ENCODE assay signal across 20 cellular contexts in the genomic region with DNA sequence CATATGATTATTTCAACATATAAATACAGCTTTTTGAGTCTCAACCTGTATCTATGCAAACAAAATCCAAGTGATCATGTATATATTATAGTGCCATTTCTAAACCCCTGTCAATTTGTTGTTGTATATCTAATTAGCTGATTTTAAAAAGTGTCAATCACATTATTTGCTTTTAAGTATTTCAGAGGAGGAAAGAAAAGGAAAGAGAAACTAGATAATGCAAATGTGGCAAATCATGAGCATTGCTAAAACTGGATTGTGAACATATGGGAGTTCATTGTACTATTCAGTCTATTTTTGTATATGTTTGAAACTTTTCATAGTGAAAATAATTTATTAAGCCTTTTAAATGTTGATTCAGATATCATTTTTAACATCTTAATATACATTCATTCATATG.
A peak's percentile ranks its signal among the peaks of the same experiment; 100 is the strongest.
DNase-seq lines count a peak whose midpoint lies in the region; ATAC-seq, FAIRE-seq and TF ChIP-seq lines count a peak whose summit lies in the region.
"Had no signal": no experiment of that assay in that cellular context is flagged by ENCODE, and none has a peak within 500 bp of the region (broad histone marks: within the 10 kb centered on the region; RNA-seq: fewer than 3 reads in every experiment).

No MANE protein-coding gene starts in this region.

- H3K4me2 ChIP-seq in Karpas-422 (ENCODE audit: low read depth, low read length, poor library complexity, severe bottlenecking), result no peak overlapping the region

- DNase-seq in GM12891 (ENCODE audit: insufficient read length, low spot score) (no peak), Karpas-422 (peak; percentile 55), islet precursor cell (no peak), GM10248 (ENCODE audit: extremely low spot score) (no peak)
- DNase-seq in stimulated activated CD4-positive, alpha-beta T cell treated with anti-CD3 and anti-CD28 coated beads, Interleukin-2, amount 100 ng/mL, for 24 hours, result no peak
- DNase-seq: Calu3; CD4-positive, alpha-beta memory T cell; DMS53; MV-4-11; NCI-H1436; NCI-H2029 treated with DMSO at 0.1 percent for 48 hours; NCI-H2171 treated with DMSO at 0.1 percent for 48 hours; NCI-H446 treated with DMSO at 0.1 percent for 48 hours; T-helper 2 cell had no signal

- ATAC-seq in GM18868 (IDR thresholded peaks at IDR 0.05; ENCODE audit: unreplicated experiment) (peak; percentile 75), HG02852 (IDR thresholded peaks at IDR 0.05; ENCODE audit: unreplicated experiment) (peak; percentile 59), GM21737 (IDR thresholded peaks at IDR 0.05; ENCODE audit: unreplicated experiment) (no peak)

- no peak overlapping the region for H3K9ac ChIP-seq in Karpas-422 (ENCODE audit: low read length)

- no peak overlapping the region for H3K4me3 ChIP-seq in Karpas-422 (ENCODE audit: low read length)
- H3K4me3 ChIP-seq: HAP-1, SJSA1 had no signal

- peaks cover 8% of the 10 kb centered on the region; the same call in 1 of the 2 replicates for H3K9me3 ChIP-seq in Karpas-422 (ENCODE audit: low read length)
- H3K9me3 ChIP-seq: HAP-1, SJSA1 had no signal

- CTCF ChIA-PET in GM10248 (lab: Yijun Ruan, JAX), result no interaction called here

- H3K27me3 ChIP-seq in Karpas-422 (ENCODE audit: low read length), result no peaks in the 10 kb centered on the region
- H3K27me3 ChIP-seq: SJSA1 had no signal

- H3K27ac ChIP-seq in Karpas-422 (ENCODE audit: low read length), result peak overlapping the region; percentile 46; the same call in 1 of the 2 replicates
- H3K27ac ChIP-seq: 22Rv1, SJSA1 had no signal

- POLR2A ChIA-PET in GM10248 (lab: Yijun Ruan, JAX), result no interaction called here

- no peak for TF ChIP-seq POLR2A in GM12891 (IDR thresholded peaks at IDR 0.05; ENCODE audit: low read depth, low read length)

- no peaks in the 10 kb centered on the region for H4K20me1 ChIP-seq in Karpas-422 (ENCODE audit: insufficient read depth, low read depth, low read length)

- peaks cover 13% of the 10 kb centered on the region for H3K4me1 ChIP-seq in Karpas-422 (ENCODE audit: low read length)
- H3K4me1 ChIP-seq: HAP-1, SJSA1 had no signal

- FAIRE-seq in GM12891 (lab: Jason Lieb, UNC), result no peak

- H2AFZ ChIP-seq in Karpas-422 (ENCODE audit: low read length), result no peak overlapping the region

- no peak for TF ChIP-seq CTCF in GM10248 (IDR thresholded peaks at IDR 0.05; ENCODE audit: control extremely low read depth, extremely low read depth, low read depth, missing control alignments)

- H3K36me3 ChIP-seq in Karpas-422 (ENCODE audit: insufficient read depth, low read length), result no peaks in the 10 kb centered on the region
- H3K36me3 ChIP-seq: HAP-1, SJSA1 had no signal

- no peaks in the 10 kb centered on the region for H3K79me2 ChIP-seq in Karpas-422 (ENCODE audit: low read length)

- H3K9me2 ChIP-seq in Karpas-422 (replicated peaks; ENCODE audit: insufficient read depth, low read length), result 0 out of 2 replicates have a peak, but pooled peaks cover 2% of the 10 kb centered on the region

TF ChIP-seq in GM12891, 5 proteins besides CTCF, POLR2A, EP300 and RAD21:
- TF ChIP-seq PAX5 (IDR thresholded peaks at IDR 0.05; ENCODE audit: insufficient read depth, low read length, severe bottlenecking), result no peak
- peak; percentile 78 for TF ChIP-seq SPI1 (IDR thresholded peaks at IDR 0.05; ENCODE audit: low read depth, low read length)
